21 cellular contexts compared by ENCODE assay signal in genomic region chr18:69628774-69629359, GRCh38.
DNase-seq lines count a peak whose midpoint lies in the region; ATAC-seq and TF ChIP-seq lines count a peak whose summit lies in the region.
"Had no signal": no experiment of that assay in that cellular context is flagged by ENCODE, and none has a peak within 500 bp of the region (broad histone marks: within the 10 kb centered on the region; RNA-seq: fewer than 3 reads in every experiment).

No MANE protein-coding gene starts in this region.

- H3K9me3 ChIP-seq in heart right ventricle: no peaks in the 10 kb centered on the region
- no peaks in the 10 kb centered on the region for H3K9me3 ChIP-seq in testis
- no peaks in the 10 kb centered on the region for H3K9me3 ChIP-seq in MG63
- H3K9me3 ChIP-seq: BLaER1 treated with 17β-estradiol and CSF1 and Interleukin-3, amounts not matched to agents 10 nM and 100 nM; Caco-2; Peyer's patch had no signal

- ATAC-seq in heart right ventricle (peak; percentile 20 to 90 (median 64)), GM18502 (IDR thresholded peaks at IDR 0.05; ENCODE audit: poor library complexity, unreplicated experiment) (no peak)

- no peak for TF ChIP-seq POLR2A in testis (IDR thresholded peaks at IDR 0.05)

- intact Hi-C loops in heart right ventricle (cut with DNase I): no loop called here
- intact Hi-C loops in testis (cut with DNase I; ENCODE audit: low total_unique reads): no loop called here

- WGBS in heart right ventricle, 2 donors: 33 to 36% methylated on average over 2 of the region's 2 CpGs
- 43 to 47% methylated on average over 2 of the region's 2 CpGs for WGBS in testis, 2 donors

- DNase-seq in NCI-H1092 treated with DMSO at 0.1 percent for 48 hours (lab: John Stamatoyannopoulos, UW): peak; percentile 8
- DNase-seq in NCI-H1092 (lab: John Stamatoyannopoulos, UW): no peak
- peak; percentile 46 for DNase-seq in NCI-H446 treated with DMSO at 0.1 percent for 48 hours (lab: John Stamatoyannopoulos, UW)
- peak in 1 of 2 donors; percentile 6 for DNase-seq in heart right ventricle
- DNase-seq in testis: peak; percentile 77
- DNase-seq in MG63: no peak
- no peak for DNase-seq in GM20000 (ENCODE audit: low spot score)
- DNase-seq: 8988T; Caco-2; CD4-positive, alpha-beta memory T cell; EL; GF-D8; H7; Kasumi-1; NCI-H1048; NCI-H2081 treated with DMSO at 0.1 percent for 48 hours; NCI-H510A treated with DMSO at 0.1 percent for 48 hours; NCI-H774; Peyer's patch had no signal

- no peaks in the 10 kb centered on the region for H3K27me3 ChIP-seq in heart right ventricle
- no peaks in the 10 kb centered on the region for H3K27me3 ChIP-seq in testis
- no peaks in the 10 kb centered on the region for H3K27me3 ChIP-seq in MG63
- H3K27me3 ChIP-seq: BLaER1 treated with 17β-estradiol and CSF1 and Interleukin-3, amounts not matched to agents 10 nM and 100 nM; Peyer's patch had no signal

- H3K4me1 ChIP-seq in heart right ventricle (peaks cover 0 to 11% (median 0%) of the 10 kb centered on the region in 9 donors), testis (peaks cover 5% of the 10 kb centered on the region)
- H3K4me1 ChIP-seq: BLaER1 treated with 17β-estradiol and CSF1 and Interleukin-3, amounts not matched to agents 10 nM and 100 nM; Caco-2; Peyer's patch had no signal

- H3K36me3 ChIP-seq in heart right ventricle (no peaks in the 10 kb centered on the region), testis (ENCODE audit: low read depth, missing control alignments) (no peaks in the 10 kb centered on the region), MG63 (no peaks in the 10 kb centered on the region)
- H3K36me3 ChIP-seq: BLaER1 treated with 17β-estradiol and CSF1 and Interleukin-3, amounts not matched to agents 10 nM and 100 nM; Peyer's patch had no signal

- no peak for TF ChIP-seq CTCF in heart right ventricle (IDR thresholded peaks at IDR 0.05)
- TF ChIP-seq CTCF in testis (IDR thresholded peaks at IDR 0.05): no peak
- TF ChIP-seq CTCF in GM20000 (IDR thresholded peaks at IDR 0.05; ENCODE audit: extremely low read depth, missing control alignments): no peak

- no peak overlapping the region for H3K27ac ChIP-seq in heart right ventricle
- no peak overlapping the region for H3K27ac ChIP-seq in testis
- H3K27ac ChIP-seq: BLaER1 treated with 17β-estradiol and CSF1 and Interleukin-3, amounts not matched to agents 10 nM and 100 nM; Peyer's patch had no signal

- no peak overlapping the region for H3K4me3 ChIP-seq in heart right ventricle
- no peak overlapping the region for H3K4me3 ChIP-seq in testis
- no peak overlapping the region for H3K4me3 ChIP-seq in MG63
- H3K4me3 ChIP-seq: BLaER1 treated with 17β-estradiol and CSF1 and Interleukin-3, amounts not matched to agents 10 nM and 100 nM; Peyer's patch had no signal

Comparison
In these comparisons a context has a peak if more than half of its experiments do, and no peak if none do; other contexts are left out.
1. DNase-seq: peak in NCI-H1092 treated with DMSO at 0.1 percent for 48 hours (single experiment), NCI-H446 treated with DMSO at 0.1 percent for 48 hours (single experiment) and testis (single experiment); none in NCI-H1092 (single experiment), MG63 (single experiment) and GM20000 (single experiment).